12 cellular contexts compared by ENCODE assay signal in genomic region chr6:12472601-12473038, GRCh38.
A peak's percentile ranks its signal among the peaks of the same experiment; 100 is the strongest.
DNase-seq lines count a peak whose midpoint lies in the region; TF ChIP-seq lines count a peak whose summit lies in the region.
"Had no signal": no experiment of that assay in that cellular context is flagged by ENCODE, and none has a peak within 500 bp of the region (broad histone marks: within the 10 kb centered on the region; RNA-seq: fewer than 3 reads in every experiment).

No MANE protein-coding gene starts in this region.

- H3K4me3 ChIP-seq in foreskin fibroblast (ENCODE audit: low read depth in 1 of 2, low read length in 2 of 2) (no peak overlapping the region), skeletal muscle cell (ENCODE audit: low read depth, low read length) (no peak overlapping the region)

- H3K27me3 Mint-ChIP-seq in progenitor cell of endocrine pancreas: peaks cover 5% of the 10 kb centered on the region
- H3K27me3 Mint-ChIP-seq: activated CD4-positive, alpha-beta memory T cell treated with anti-CD3 and anti-CD28 coated beads, Interleukin-2, amount 10 ng/mL, durations not matched to agents 7 days and 5 days had no signal

- no peaks in the 10 kb centered on the region for H3K9me3 Mint-ChIP-seq in progenitor cell of endocrine pancreas (ENCODE audit: low read depth)
- H3K9me3 Mint-ChIP-seq: activated CD4-positive, alpha-beta memory T cell treated with anti-CD3 and anti-CD28 coated beads, Interleukin-2, amount 10 ng/mL, durations not matched to agents 7 days and 5 days; H9 had no signal

- H3K36me3 Mint-ChIP-seq in progenitor cell of endocrine pancreas (ENCODE audit: insufficient read depth): no peaks in the 10 kb centered on the region

- TF ChIP-seq CTCF in foreskin fibroblast (IDR thresholded peaks at IDR 0.05; ENCODE audit: low read depth, low read length) (no peak), progenitor cell of endocrine pancreas (IDR thresholded peaks at IDR 0.05; ENCODE audit: unreplicated experiment) (no peak)

- peak; percentile 51 for DNase-seq in GM03348 (ENCODE audit: low spot score)
- peak; percentile 14 for DNase-seq in SW480 (ENCODE audit: low spot score)
- peak; percentile 52 to 68 for DNase-seq in foreskin fibroblast
- peak; percentile 37 for DNase-seq in skeletal muscle cell (ENCODE audit: low read depth)
- DNase-seq in NCI-H146 treated with DMSO at 0.1 percent for 48 hours (lab: John Stamatoyannopoulos, UW; ENCODE audit: unreplicated experiment): no peak
- no peak for DNase-seq in GDM1 (lab: John Stamatoyannopoulos, UW)
- DNase-seq in progenitor cell of endocrine pancreas (ENCODE audit: low spot score, unreplicated experiment): no peak
- DNase-seq in SKM-1 (lab: John Stamatoyannopoulos, UW; ENCODE audit: unreplicated experiment): no peak
- DNase-seq: activated CD4-positive, alpha-beta memory T cell treated with anti-CD3 and anti-CD28 coated beads, Interleukin-2, amount 10 ng/mL, durations not matched to agents 7 days and 5 days; Calu3; H9; stimulated activated CD4-positive, alpha-beta T cell treated with anti-CD3 and anti-CD28 coated beads, Interleukin-2, amount 100 ng/mL, for 48 hours had no signal

- no peak overlapping the region for H3K27ac Mint-ChIP-seq in progenitor cell of endocrine pancreas
- H3K27ac Mint-ChIP-seq: activated CD4-positive, alpha-beta memory T cell treated with anti-CD3 and anti-CD28 coated beads, Interleukin-2, amount 10 ng/mL, durations not matched to agents 7 days and 5 days had no signal

- H3K4me3 Mint-ChIP-seq in progenitor cell of endocrine pancreas (ENCODE audit: low read depth): no peak overlapping the region
- H3K4me3 Mint-ChIP-seq: activated CD4-positive, alpha-beta memory T cell treated with anti-CD3 and anti-CD28 coated beads, Interleukin-2, amount 10 ng/mL, durations not matched to agents 7 days and 5 days; H9 had no signal

- peaks cover 5% of the 10 kb centered on the region for H3K4me1 Mint-ChIP-seq in progenitor cell of endocrine pancreas (ENCODE audit: low read depth)
- H3K4me1 Mint-ChIP-seq: activated CD4-positive, alpha-beta memory T cell treated with anti-CD3 and anti-CD28 coated beads, Interleukin-2, amount 10 ng/mL, durations not matched to agents 7 days and 5 days had no signal

Comparison
In these comparisons a context has a peak if more than half of its experiments do, and no peak if none do; other contexts are left out.
1. DNase-seq: peak in GM03348 (single experiment), SW480 (single experiment), foreskin fibroblast (2 of 2) and skeletal muscle cell (single experiment); none in NCI-H146 treated with DMSO at 0.1 percent for 48 hours (single experiment), GDM1 (single experiment), progenitor cell of endocrine pancreas (single experiment) and SKM-1 (single experiment).